Comparison of ENCODE assay signal across 1 cellular context in genomic region chr16:30366511-30366910, GRCh38.
TF ChIP-seq lines count a peak whose summit lies in the region.

No MANE protein-coding gene starts in this region.

TF ChIP-seq in GM12878, 131 proteins besides CTCF, POLR2A, EP300 and RAD21:
- TF ChIP-seq IRF5 (IDR thresholded peaks at IDR 0.05; ENCODE audit: borderline replicate concordance) (no peak), MYB (IDR thresholded peaks at IDR 0.05; ENCODE audit: borderline replicate concordance, low read depth, low read length) (no peak), SMC3 (IDR thresholded peaks at IDR 0.05; ENCODE audit: borderline replicate concordance, low read length) (no peak), PAX5 (IDR thresholded peaks at IDR 0.05; ENCODE audit: borderline replicate concordance, low read depth, low read length) (no peak), HSF1 (IDR thresholded peaks at IDR 0.05; ENCODE audit: low read depth, low read length) (no peak), BCL3 (IDR thresholded peaks at IDR 0.05; ENCODE audit: borderline replicate concordance, insufficient read depth, low read depth, low read length, poor library complexity, severe bottlenecking) (no peak), CUX1 (IDR thresholded peaks at IDR 0.05; ENCODE audit: insufficient replicate concordance, low read depth, low read length) (no peak), USF2 (IDR thresholded peaks at IDR 0.05; ENCODE audit: borderline replicate concordance, low read depth, low read length) (no peak), MAX (IDR thresholded peaks at IDR 0.05; ENCODE audit: low read depth, low read length) (no peak), REST (IDR thresholded peaks at IDR 0.05; ENCODE audit: low read depth, low read length) (no peak), RELB (IDR thresholded peaks at IDR 0.05; ENCODE audit: low read depth) (no peak), E2F8 (IDR thresholded peaks at IDR 0.05; ENCODE audit: low read depth, partially characterized antibody) (no peak), SIX5 (IDR thresholded peaks at IDR 0.05; ENCODE audit: low read depth, low read length, severe bottlenecking) (no peak), SREBF2 (IDR thresholded peaks at IDR 0.05; ENCODE audit: low read length) (no peak), KLF5 (IDR thresholded peaks at IDR 0.05; ENCODE audit: partially characterized antibody) (no peak), ZZZ3 (IDR thresholded peaks at IDR 0.05; ENCODE audit: control insufficient read depth, insufficient read length, low read depth) (no peak), CHD1 (IDR thresholded peaks at IDR 0.05; ENCODE audit: low read depth, low read length) (no peak), WRNIP1 (IDR thresholded peaks at IDR 0.05; ENCODE audit: borderline replicate concordance, low read depth, low read length) (no peak)
TF ChIP-seq in GM12878: peak in this region for 0.
